ENCODE assay signal across 8 cellular contexts in the genomic region with DNA sequence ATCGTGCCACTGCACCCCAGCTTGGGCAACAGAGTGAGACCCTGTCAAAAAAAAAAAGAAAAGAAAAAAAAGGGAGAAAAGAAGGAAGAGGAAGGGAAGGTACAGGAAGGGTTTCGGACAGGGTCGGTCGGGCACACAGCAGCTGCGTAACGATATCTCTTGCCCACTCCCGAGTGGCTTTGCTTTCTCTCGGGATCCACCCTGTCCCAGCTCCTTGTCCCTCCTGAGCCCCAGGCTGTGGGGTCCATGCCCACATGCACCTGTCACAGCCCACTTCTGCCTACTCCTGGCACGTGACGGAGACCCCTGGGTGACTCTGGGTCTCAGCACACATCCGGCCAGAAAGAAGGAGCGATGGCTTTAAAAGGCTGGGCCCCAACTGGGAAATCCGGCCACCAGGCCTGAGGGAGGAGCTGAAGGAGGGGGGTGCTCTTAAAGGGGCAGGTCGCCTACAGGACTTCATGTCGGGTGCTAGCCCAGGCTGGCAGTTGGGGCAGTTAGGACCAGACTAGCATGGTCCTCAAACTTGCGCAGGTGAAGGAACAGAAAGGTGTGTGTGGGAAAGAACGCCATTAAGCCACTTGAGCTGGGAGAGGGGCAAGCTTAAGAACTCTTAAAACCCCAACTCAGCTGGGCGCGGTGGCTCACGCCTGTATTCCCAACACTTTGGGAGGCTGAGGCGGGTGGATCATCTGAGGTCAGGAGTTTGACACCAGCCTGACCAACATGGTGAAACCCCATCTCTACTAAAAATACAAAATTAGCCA. TPM values are rescaled to one million over a fixed set of nuclear protein-coding genes. Genes with fewer than 3 reads are reported as not detected.
DNase-seq lines count a peak whose midpoint lies in the region; ATAC-seq and TF ChIP-seq lines count a peak whose summit lies in the region.

A gene with protein sequence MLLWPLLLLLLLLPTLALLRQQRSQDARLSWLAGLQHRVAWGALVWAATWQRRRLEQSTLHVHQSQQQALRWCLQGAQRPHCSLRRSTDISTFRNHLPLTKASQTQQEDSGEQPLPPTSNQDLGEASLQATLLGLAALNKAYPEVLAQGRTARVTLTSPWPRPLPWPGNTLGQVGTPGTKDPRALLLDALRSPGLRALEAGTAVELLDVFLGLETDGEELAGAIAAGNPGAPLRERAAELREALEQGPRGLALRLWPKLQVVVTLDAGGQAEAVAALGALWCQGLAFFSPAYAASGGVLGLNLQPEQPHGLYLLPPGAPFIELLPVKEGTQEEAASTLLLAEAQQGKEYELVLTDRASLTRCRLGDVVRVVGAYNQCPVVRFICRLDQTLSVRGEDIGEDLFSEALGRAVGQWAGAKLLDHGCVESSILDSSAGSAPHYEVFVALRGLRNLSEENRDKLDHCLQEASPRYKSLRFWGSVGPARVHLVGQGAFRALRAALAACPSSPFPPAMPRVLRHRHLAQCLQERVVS (minus strand): TSS at position 362 of the 767 bp plus-strand sequence. CDS start 913 bp downstream, outside the sequence.

- H3K9me3 ChIP-seq in duodenal mucosa (ENCODE audit: control insufficient read depth in 1 of 2, low read length in 2 of 2) (no peaks in the 10 kb centered on the region), lower lobe of right lung (no peaks in the 10 kb centered on the region)

- H3K27me3 ChIP-seq in duodenal mucosa (ENCODE audit: control insufficient read depth in 1 of 2, insufficient read depth in 2 of 2, low read length in 2 of 2): no peaks in the 10 kb centered on the region
- no peaks in the 10 kb centered on the region for H3K27me3 ChIP-seq in lower lobe of right lung (ENCODE audit: low read depth)

- H3K27ac ChIP-seq in duodenal mucosa (ENCODE audit: low read depth, low read length) (peak within 1 kb of the TSS; percentile 53), lower lobe of right lung (peak within 1 kb of the TSS; percentile 91)

- H3K4me1 ChIP-seq in duodenal mucosa (ENCODE audit: control insufficient read depth in 1 of 2, insufficient read depth in 2 of 2, low read length in 2 of 2) (peaks cover 6 to 18% of the 10 kb centered on the region in 2 donors), lower lobe of right lung (peaks cover 25% of the 10 kb centered on the region)

- TF ChIP-seq CTCF in lower lobe of right lung (IDR thresholded peaks at IDR 0.05): no peak

- H3K36me3 ChIP-seq in duodenal mucosa (ENCODE audit: control insufficient read depth in 1 of 2, insufficient read depth in 2 of 2, low read length in 2 of 2) (no peaks in the 10 kb centered on the region), lower lobe of right lung (no peaks in the 10 kb centered on the region)

- peak; percentile 87 for DNase-seq in AG08396 (ENCODE audit: low spot score)
- DNase-seq in NCI-H748 treated with DMSO at 0.1 percent for 48 hours (lab: John Stamatoyannopoulos, UW): peak; percentile 82
- peak; percentile 68 to 69 for DNase-seq in activated CD4-positive, alpha-beta T cell treated with anti-CD3 and anti-CD28 coated beads, Interleukin-2, amount 50 U/mL, for 4 hours
- peak; percentile 88 for DNase-seq in lower lobe of right lung
- DNase-seq in stimulated activated CD4-positive, alpha-beta T cell treated with anti-CD3 and anti-CD28 coated beads, TNF-alpha, amount 100 ng/mL, for 1 hour (ENCODE audit: low read depth in 3 of 3, low spot score in 1 of 3): peak; percentile 33 to 62 (median 51)

- H3K4me3 ChIP-seq in duodenal mucosa (ENCODE audit: low read depth in 1 of 2, low read length in 2 of 2) (peak within 1 kb of the TSS; percentile 96 to 100), lower lobe of right lung (peak within 1 kb of the TSS; percentile 90)

- intact Hi-C loops in lower lobe of right lung (cut with DNase I): no loop called here

- peak; percentile 85 for ATAC-seq in GM19023 (IDR thresholded peaks at IDR 0.05; ENCODE audit: unreplicated experiment)
- ATAC-seq in HG03432 (IDR thresholded peaks at IDR 0.05; ENCODE audit: unreplicated experiment): peak; percentile 81
- peak; percentile 93 to 98 for ATAC-seq in lower lobe of right lung

- peak within 1 kb of the TSS; percentile 81 to 99 for H3K9ac ChIP-seq in duodenal mucosa (ENCODE audit: low read depth in 1 of 2, low read length in 2 of 2)

RNA-seq across cellular contexts. Expression of the gene that starts here (rescaled TPM):
- total RNA-seq in lower lobe of right lung: 33.4 TPM

Comparison
In these comparisons a context has a peak if more than half of its experiments do, and no peak if none do; other contexts are left out.
1. Peak in every context shown above with its lines: DNase-seq, ATAC-seq, H3K4me3 ChIP-seq and H3K27ac ChIP-seq.